ENCODE assay signal across 20 cellular contexts in genomic region chr3:42143440-42143839, GRCh38. TPM values are rescaled to one million over a fixed set of nuclear protein-coding genes. Genes with fewer than 3 reads are reported as not detected.
DNase-seq lines count a peak whose midpoint lies in the region; ATAC-seq and TF ChIP-seq lines count a peak whose summit lies in the region.
"Had no signal": no experiment of that assay in that cellular context is flagged by ENCODE, and none has a peak within 500 bp of the region (broad histone marks: within the 10 kb centered on the region; RNA-seq: fewer than 3 reads in every experiment).

No MANE protein-coding gene starts in this region.

- H3K4me1 Mint-ChIP-seq in glutamatergic neuron (ENCODE audit: low read depth, unreplicated experiment): peaks cover 44% of the 10 kb centered on the region

- peak; percentile 35 for DNase-seq in activated CD8-positive, alpha-beta memory T cell treated with anti-CD3 and anti-CD28 coated beads for 24 hours
- no peak for DNase-seq in activated CD8-positive, alpha-beta memory T cell treated with anti-CD3 and anti-CD28 coated beads, Interleukin-2, amount 50 U/mL, for 48 hours
- DNase-seq in glutamatergic neuron: no peak
- no peak for DNase-seq in gastrocnemius medialis
- no peak for DNase-seq in SKM-1 (lab: John Stamatoyannopoulos, UW; ENCODE audit: unreplicated experiment)
- DNase-seq: CD4-positive, CD25-positive, alpha-beta regulatory T cell; CD8-positive, alpha-beta T cell; DMS 273 treated with DMSO at 0.1 percent for 48 hours; DMS79; EL; GDM1; GM23248; H9 had no signal

- peak overlapping the region; percentile 71 for H3K27ac Mint-ChIP-seq in glutamatergic neuron (ENCODE audit: unreplicated experiment)
- H3K27ac Mint-ChIP-seq: B cell; CD8-positive, alpha-beta T cell had no signal

- in situ Hi-C loops in gastrocnemius medialis (cut with MboI; ENCODE audit: low sequenced_read_pairs in 4 of 4): no loop called here

- TF ChIP-seq CTCF in glutamatergic neuron (IDR thresholded peaks at IDR 0.05; ENCODE audit: partially characterized antibody, unreplicated experiment) (no peak), gastrocnemius medialis (IDR thresholded peaks at IDR 0.05 in 4 of 5, conservative IDR thresholded peaks at IDR 0.05 in 1 of 5) (no peak)

- intact Hi-C loops in gastrocnemius medialis (cut with DNase I; ENCODE audit: low total_unique reads): no loop called here

- H3K9me3 ChIP-seq in gastrocnemius medialis: no peaks in the 10 kb centered on the region
- H3K9me3 ChIP-seq: BLaER1 had no signal

- peaks cover 15% of the 10 kb centered on the region for H3K27me3 Mint-ChIP-seq in glutamatergic neuron (ENCODE audit: unreplicated experiment)
- H3K27me3 Mint-ChIP-seq: B cell; CD4-positive, CD25-positive, alpha-beta regulatory T cell had no signal

- peaks cover 18 to 29% of the 10 kb centered on the region in 2 donors for H3K4me1 ChIP-seq in gastrocnemius medialis

- no peak overlapping the region for H3K4me3 ChIP-seq in gastrocnemius medialis
- H3K4me3 ChIP-seq: BLaER1, GM12878, GM23248 had no signal

- no peak for TF ChIP-seq POLR2A in gastrocnemius medialis (IDR thresholded peaks at IDR 0.05)

- no peaks in the 10 kb centered on the region for H3K36me3 ChIP-seq in gastrocnemius medialis

- peak overlapping the region; percentile 37 to 65 (median 50) for H3K27ac ChIP-seq in gastrocnemius medialis
- H3K27ac ChIP-seq: 22Rv1, BLaER1, C4-2B, GM23248 had no signal

- H3K4me3 Mint-ChIP-seq in glutamatergic neuron (ENCODE audit: unreplicated experiment): no peak overlapping the region
- H3K4me3 Mint-ChIP-seq: B cell; CD4-positive, CD25-positive, alpha-beta regulatory T cell; CD8-positive, alpha-beta T cell; H9 had no signal

- ATAC-seq in gastrocnemius medialis: peak; percentile 56 to 83
- no peak for ATAC-seq in GM19035 (IDR thresholded peaks at IDR 0.05; ENCODE audit: unreplicated experiment)
- ATAC-seq: CD8-positive, alpha-beta T cell; GM12878; HCT116 had no signal

- H3K9me3 Mint-ChIP-seq in glutamatergic neuron (ENCODE audit: unreplicated experiment): peaks cover 21% of the 10 kb centered on the region
- H3K9me3 Mint-ChIP-seq: CD4-positive, CD25-positive, alpha-beta regulatory T cell; CD8-positive, alpha-beta T cell; H9 had no signal

- H3K36me3 Mint-ChIP-seq in glutamatergic neuron (ENCODE audit: unreplicated experiment): no peaks in the 10 kb centered on the region

- no peaks in the 10 kb centered on the region for H3K27me3 ChIP-seq in gastrocnemius medialis
- H3K27me3 ChIP-seq: BLaER1 had no signal

RNA-seq across cellular contexts. Expression of gene TRAK1, which starts 52.3 kb away (rescaled TPM):
- total RNA-seq in glutamatergic neuron (ENCODE audit: unreplicated experiment) (308 TPM), gastrocnemius medialis (100 to 1,000 TPM in 2 of 4 donors, 10 to 100 TPM in 2; 59.5 to 109 (median 98.6) TPM)
